In genomic region chr5:151742870-151743294, GRCh38 we compare ENCODE assay signal across 8 cellular contexts. TPM values are rescaled to one million over a fixed set of nuclear protein-coding genes. Genes with fewer than 3 reads are reported as not detected.
DNase-seq lines count a peak whose midpoint lies in the region.

No MANE protein-coding gene starts in this region.

- no peaks in the 10 kb centered on the region for H3K9me3 ChIP-seq in mesenchymal stem cell (ENCODE audit: control insufficient read depth, low read length)

- peak overlapping the region; percentile 31 to 83 for H3K4ac ChIP-seq in mesenchymal stem cell (ENCODE audit: low read depth in 1 of 2, low read length in 2 of 2)

- peaks cover 5% of the 10 kb centered on the region for H3K79me1 ChIP-seq in mesenchymal stem cell (replicated peaks; ENCODE audit: low read length, poor library complexity, severe bottlenecking)

- H3K36me3 ChIP-seq in mesenchymal stem cell (ENCODE audit: control insufficient read depth in 1 of 2, insufficient read depth in 2 of 2, low read depth in 1 of 2, low read length in 2 of 2), result peaks cover 10 to 29% of the 10 kb centered on the region in 2 experiments

- no peak overlapping the region for H3K14ac ChIP-seq in mesenchymal stem cell (ENCODE audit: low read length in 2 of 2)

- no peak overlapping the region for H3K4me2 ChIP-seq in mesenchymal stem cell (ENCODE audit: low read length, poor library complexity, severe bottlenecking)

- H2BK5ac ChIP-seq in mesenchymal stem cell (ENCODE audit: low read depth, low read length, poor library complexity, severe bottlenecking), result no peak overlapping the region

- no peak overlapping the region for H2AFZ ChIP-seq in mesenchymal stem cell (ENCODE audit: low read depth, low read length)

- H3K4me1 ChIP-seq in mesenchymal stem cell (ENCODE audit: control insufficient read depth, insufficient read depth, low read depth, low read length), result peaks cover 41% of the 10 kb centered on the region

- no peak overlapping the region for H3K23ac ChIP-seq in mesenchymal stem cell (ENCODE audit: low read length in 2 of 2)

- H3K4me3 ChIP-seq in mesenchymal stem cell (ENCODE audit: insufficient read depth in 1 of 2, low read depth in 1 of 2, low read length in 2 of 2), result no peak overlapping the region

- H4K8ac ChIP-seq in mesenchymal stem cell (ENCODE audit: low read length), result peak overlapping the region; percentile 4

- peak overlapping the region; percentile 100 for H3K27ac ChIP-seq in mesenchymal stem cell (ENCODE audit: low read length, poor library complexity, severe bottlenecking)

- peak; percentile 7 to 23 for DNase-seq in SHP77 (lab: John Stamatoyannopoulos, UW)
- DNase-seq in SHP77 treated with DMSO at 0.1 percent for 48 hours (lab: John Stamatoyannopoulos, UW), result no peak
- DNase-seq in NCI-H460 (ENCODE audit: extremely low read depth, low read depth), result peak; percentile 56
- DNase-seq in dermis microvascular lymphatic vessel endothelial cell (ENCODE audit: low read depth in 2 of 2), result peak; percentile 21 to 70
- DNase-seq in mesenchymal stem cell, result peak; percentile 84
- no peak for DNase-seq in NCI-H774 (lab: John Stamatoyannopoulos, UW)
- no peak for DNase-seq in activated effector memory CD4-positive, alpha-beta T cell treated with Interleukin-2 at 50 U/mL for 16 hours
- DNase-seq in posterior vena cava (ENCODE audit: low spot score), result no peak

- no peak overlapping the region for H2BK120ac ChIP-seq in mesenchymal stem cell (ENCODE audit: low read depth, low read length)

- H3K9ac ChIP-seq in mesenchymal stem cell (ENCODE audit: low read length), result peak overlapping the region; percentile 90

- 29% methylated on average over 7 of the region's 7 CpGs for WGBS in mesenchymal stem cell

- peak overlapping the region; percentile 98 for H2AK5ac ChIP-seq in mesenchymal stem cell (ENCODE audit: low read length, severe bottlenecking)

- peak overlapping the region; percentile 7 for H4K91ac ChIP-seq in mesenchymal stem cell (ENCODE audit: low read length)

- no peak overlapping the region for H2BK12ac ChIP-seq in mesenchymal stem cell (ENCODE audit: low read length in 2 of 2)

- no peak overlapping the region for H2BK15ac ChIP-seq in mesenchymal stem cell (ENCODE audit: low read depth, poor library complexity, severe bottlenecking)

- intact Hi-C loops in posterior vena cava (cut with DNase I), result loop anchor here in 1 of 2 donors (10.0 kb wide), 1 partner anchor 298 kb away; the partner anchor contains the start of gene SLC36A1

- H3K18ac ChIP-seq in mesenchymal stem cell (ENCODE audit: low read depth in 1 of 2, low read length in 2 of 2), result peak overlapping the region in 1 of 2 experiments; percentile 52

- H3K27me3 ChIP-seq in mesenchymal stem cell (ENCODE audit: control insufficient read depth in 1 of 2, insufficient read depth in 1 of 2, low read length in 2 of 2), result no peaks in the 10 kb centered on the region

RNA-seq across cellular contexts. Expression of gene ATOX1, which starts 15.5 kb away (rescaled TPM):
- total RNA-seq in NCI-H460 (2014; rRNA removed; shearing (Covaris generic)), result 46.2 and 58.0 TPM in 2 replicates
- polyA plus RNA-seq in NCI-H460 (2014; cell fraction: nucleus; rRNA removed), result 39.1 and 71.4 TPM in 2 replicates
- total RNA-seq in dermis microvascular lymphatic vessel endothelial cell (45.1 and 62.0 TPM in 2 replicates), posterior vena cava (10 to 100 TPM; 62.8 to 68.6 TPM)
- polyA plus RNA-seq in mesenchymal stem cell (2013, experiment 1 of 2), result 310 TPM
- 311 TPM for polyA plus RNA-seq in mesenchymal stem cell (2013, experiment 2 of 2)

RNA-seq across cellular contexts. Expression of gene G3BP1, which starts 28.9 kb away (rescaled TPM):
- total RNA-seq in NCI-H460 (2014; rRNA removed; shearing (Covaris generic)), result 129 and 144 TPM in 2 replicates
- polyA plus RNA-seq in NCI-H460 (2014; cell fraction: nucleus; rRNA removed), result 90.5 and 114 TPM in 2 replicates
- total RNA-seq in dermis microvascular lymphatic vessel endothelial cell, result 159 and 170 TPM in 2 replicates
- polyA plus RNA-seq in mesenchymal stem cell (2013, experiment 1 of 2), result 50.3 TPM
- polyA plus RNA-seq in mesenchymal stem cell (2013, experiment 2 of 2), result 51.5 TPM
- total RNA-seq in posterior vena cava, result 100 to 1,000 TPM; 117 to 130 TPM

RNA-seq across cellular contexts. Expression of gene SPARC, which starts 56.2 kb away (rescaled TPM):
- 0.29 and 0.45 TPM in 2 replicates for total RNA-seq in NCI-H460 (2014; rRNA removed; shearing (Covaris generic))
- polyA plus RNA-seq in NCI-H460 (2014; cell fraction: nucleus; rRNA removed), result not detected in 2 replicates
- total RNA-seq in dermis microvascular lymphatic vessel endothelial cell, result 509 and 525 TPM in 2 replicates
- polyA plus RNA-seq in mesenchymal stem cell (2013, experiment 1 of 2), result 5,201 TPM
- 4,942 TPM for polyA plus RNA-seq in mesenchymal stem cell (2013, experiment 2 of 2)
- total RNA-seq in posterior vena cava, result 1,000 to 10,000 TPM in 1 of 2 donors, 100 to 1,000 TPM in 1; 913 to 2,416 TPM

Comparison
In these comparisons a context has a peak if more than half of its experiments do, and no peak if none do; other contexts are left out.
1. DNase-seq: peak in SHP77 (2 of 2), NCI-H460 (single experiment), dermis microvascular lymphatic vessel endothelial cell (2 of 2) and mesenchymal stem cell (single experiment); none in SHP77 treated with DMSO at 0.1 percent for 48 hours (single experiment), NCI-H774 (single experiment), activated effector memory CD4-positive, alpha-beta T cell treated with Interleukin-2 at 50 U/mL for 16 hours (single experiment) and posterior vena cava (single experiment).
2. RNA of gene SPARC, which starts 56.2 kb away (total RNA-seq): 913 to 2,416 TPM in posterior vena cava and 509 to 525 TPM in dermis microvascular lymphatic vessel endothelial cell; 0.29 to 0.45 TPM in NCI-H460; every median in the first group is over 100 times any median in the second.